In genomic region chr7:36115448-36116321, GRCh38 we compare ENCODE assay signal across 9 cellular contexts. TPM values are rescaled to one million over a fixed set of nuclear protein-coding genes. Genes with fewer than 3 reads are reported as not detected.
A peak's percentile ranks its signal among the peaks of the same experiment; 100 is the strongest.
DNase-seq lines count a peak whose midpoint lies in the region; ATAC-seq, FAIRE-seq and TF ChIP-seq lines count a peak whose summit lies in the region.
"Had no signal": no experiment of that assay in that cellular context is flagged by ENCODE, and none has a peak within 500 bp of the region (broad histone marks: within the 10 kb centered on the region; RNA-seq: fewer than 3 reads in every experiment).

No MANE protein-coding gene starts in this region.

- no peak for TF ChIP-seq POLR2A in testis (IDR thresholded peaks at IDR 0.05)

- peaks cover 58% of the 10 kb centered on the region for H3K4me1 Mint-ChIP-seq in dendritic cell treated with granulocyte-macrophage colony-stimulating factor and Interleukin-4, amounts not matched to agents 40 ng/mL and 50 ng/mL, for 4 days (ENCODE audit: low read depth)

- H3K4me3 Mint-ChIP-seq in dendritic cell treated with granulocyte-macrophage colony-stimulating factor and Interleukin-4, amounts not matched to agents 40 ng/mL and 50 ng/mL, for 4 days: no peak overlapping the region
- H3K4me3 Mint-ChIP-seq: IgD-negative memory B cell had no signal

- intact Hi-C loops in dendritic cell treated with granulocyte-macrophage colony-stimulating factor and Interleukin-4, amounts not matched to agents 40 ng/mL and 50 ng/mL, for 4 days (cut with micrococcal nuclease): loop anchor here (5.0 kb wide), 1 partner anchor 167 kb away; no protein-coding TSS in a partner anchor
- intact Hi-C loops in testis (cut with DNase I; ENCODE audit: low total_unique reads): no loop called here

- H3K36me3 ChIP-seq in testis (ENCODE audit: low read depth, missing control alignments): no peaks in the 10 kb centered on the region

- H3K27me3 Mint-ChIP-seq in dendritic cell treated with granulocyte-macrophage colony-stimulating factor and Interleukin-4, amounts not matched to agents 40 ng/mL and 50 ng/mL, for 4 days: peaks cover 10% of the 10 kb centered on the region

- H3K36me3 Mint-ChIP-seq in dendritic cell treated with granulocyte-macrophage colony-stimulating factor and Interleukin-4, amounts not matched to agents 40 ng/mL and 50 ng/mL, for 4 days (ENCODE audit: low read depth): no peaks in the 10 kb centered on the region
- H3K36me3 Mint-ChIP-seq: IgD-negative memory B cell had no signal

- H3K27ac ChIP-seq in testis: no peak overlapping the region

- H3K27me3 ChIP-seq in testis: no peaks in the 10 kb centered on the region

- H3K4me1 ChIP-seq in testis: peaks cover 13% of the 10 kb centered on the region

- WGBS in testis, 2 donors: 43 to 66% methylated on average over 8 to 9 of the region's 9 CpGs

- H3K4me3 ChIP-seq in testis: no peak overlapping the region

- DNase-seq in COLO668 (lab: John Stamatoyannopoulos, UW; ENCODE audit: unreplicated experiment): peak; percentile 60
- DNase-seq in HK-2 (ENCODE audit: unreplicated experiment): peak; percentile 92
- DNase-seq in activated CD4-positive, alpha-beta T cell treated with anti-CD3 and anti-CD28 coated beads for 24 hours (ENCODE audit: low read depth in 2 of 2): peak; percentile 78 to 80
- peak; percentile 93 for DNase-seq in non-pigmented ciliary epithelial cell (ENCODE audit: low read depth)
- peak; percentile 53 for DNase-seq in testis
- DNase-seq in D721Med (ENCODE audit: insufficient read length, low spot score): no peak

- TF ChIP-seq CTCF in testis (IDR thresholded peaks at IDR 0.05) (no peak), D721Med (IDR thresholded peaks at IDR 0.05; ENCODE audit: insufficient read depth, missing control alignments) (no peak)

- no peaks in the 10 kb centered on the region for H3K9me3 ChIP-seq in testis

- peak; percentile 99 for ATAC-seq in GM21381 (IDR thresholded peaks at IDR 0.05; ENCODE audit: unreplicated experiment)

- H3K27ac Mint-ChIP-seq in dendritic cell treated with granulocyte-macrophage colony-stimulating factor and Interleukin-4, amounts not matched to agents 40 ng/mL and 50 ng/mL, for 4 days: peak overlapping the region; percentile 42

- no peak for FAIRE-seq in D721Med (lab: Jason Lieb, UNC)

- H3K9me3 Mint-ChIP-seq in dendritic cell treated with granulocyte-macrophage colony-stimulating factor and Interleukin-4, amounts not matched to agents 40 ng/mL and 50 ng/mL, for 4 days: no peaks in the 10 kb centered on the region

RNA-seq across cellular contexts. Expression of gene EEPD1, which starts 37.4 kb away (rescaled TPM):
- total RNA-seq in testis: 10 to 100 TPM; 10.2 to 10.9 TPM
- 11.8 TPM for polyA plus RNA-seq in testis (ENCODE audit: insufficient read depth, low read depth, low replicate concordance)
